ENCODE assay signal across 9 cellular contexts in genomic region chr6:20811112-20811746, GRCh38.
A peak's percentile ranks its signal among the peaks of the same experiment; 100 is the strongest.
DNase-seq lines count a peak whose midpoint lies in the region; ATAC-seq and TF ChIP-seq lines count a peak whose summit lies in the region.
"Had no signal": no experiment of that assay in that cellular context is flagged by ENCODE, and none has a peak within 500 bp of the region (broad histone marks: within the 10 kb centered on the region; RNA-seq: fewer than 3 reads in every experiment).

No MANE protein-coding gene starts in this region.

- peaks cover 22% of the 10 kb centered on the region for H3K36me3 Mint-ChIP-seq in mesothelial cell of epicardium
- H3K36me3 Mint-ChIP-seq in activated T-cell treated with anti-CD3 and anti-CD28 coated beads, Interleukin-2, amount 50 U/mL, for 24 hours (ENCODE audit: low read depth): peaks cover 55% of the 10 kb centered on the region

- TF ChIP-seq POLR2A in lower leg skin (IDR thresholded peaks at IDR 0.05): no peak

- WGBS in mammary epithelial cell (ENCODE audit: low coverage, missing lambda C conversion rate): 0% methylated on average over 6 of the region's 6 CpGs
- 21 to 29% methylated on average over 6 of the region's 6 CpGs for WGBS in lower leg skin, 2 donors

- DNase-seq in DMS 273 (lab: John Stamatoyannopoulos, UW; ENCODE audit: unreplicated experiment) (peak; percentile 74), M059J (ENCODE audit: low read depth) (peak; percentile 99), mammary epithelial cell (peak; percentile 91), mesothelial cell of epicardium (ENCODE audit: low spot score in 2 of 2, unreplicated experiment in 2 of 2) (no peak), lower leg skin (ENCODE audit: low spot score in 2 of 2) (no peak)
- no peak for DNase-seq in activated T-cell treated with anti-CD3 and anti-CD28 coated beads, Interleukin-2, amount 50 U/mL, for 24 hours
- DNase-seq: naive B cell had no signal

- no peaks in the 10 kb centered on the region for H3K27me3 Mint-ChIP-seq in mesothelial cell of epicardium (ENCODE audit: low read depth)
- no peaks in the 10 kb centered on the region for H3K27me3 Mint-ChIP-seq in activated T-cell treated with anti-CD3 and anti-CD28 coated beads, Interleukin-2, amount 50 U/mL, for 24 hours
- H3K27me3 Mint-ChIP-seq: naive B cell had no signal

- H2AFZ ChIP-seq in mammary epithelial cell (ENCODE audit: low read depth, low read length): peak overlapping the region; percentile 51

- dilution Hi-C loops in mammary epithelial cell (cut with HindIII; ENCODE audit: low sequenced_read_pairs): no loop called here

- peak overlapping the region; percentile 94 for H3K27ac Mint-ChIP-seq in mesothelial cell of epicardium
- no peak overlapping the region for H3K27ac Mint-ChIP-seq in activated T-cell treated with anti-CD3 and anti-CD28 coated beads, Interleukin-2, amount 50 U/mL, for 24 hours

- H3K79me2 ChIP-seq in mammary epithelial cell (ENCODE audit: insufficient read depth, low read length): no peaks in the 10 kb centered on the region

- peak overlapping the region; percentile 91 for H3K27ac ChIP-seq in mammary epithelial cell (ENCODE audit: insufficient read depth, low read depth, low read length)

- TF ChIP-seq CTCF in mammary epithelial cell (conservative IDR thresholded peaks at IDR 0.05 in 1 of 2, IDR thresholded peaks at IDR 0.05 in 1 of 2; ENCODE audit: extremely low read depth in 1 of 2, insufficient read depth in 1 of 2, low read depth in 1 of 2, low read length in 2 of 2): no peak
- TF ChIP-seq CTCF in mesothelial cell of epicardium (IDR thresholded peaks at IDR 0.05; ENCODE audit: unreplicated experiment): no peak
- no peak for TF ChIP-seq CTCF in lower leg skin (IDR thresholded peaks at IDR 0.05)

- ATAC-seq in HG03460 (IDR thresholded peaks at IDR 0.05; ENCODE audit: unreplicated experiment) (no peak), HG03354 (IDR thresholded peaks at IDR 0.05; ENCODE audit: poor library complexity, severe bottlenecking, unreplicated experiment) (no peak)

- no peaks in the 10 kb centered on the region for H3K27me3 ChIP-seq in mammary epithelial cell (ENCODE audit: insufficient read depth, low read length)

- H3K4me3 Mint-ChIP-seq in mesothelial cell of epicardium: no peak overlapping the region
- no peak overlapping the region for H3K4me3 Mint-ChIP-seq in activated T-cell treated with anti-CD3 and anti-CD28 coated beads, Interleukin-2, amount 50 U/mL, for 24 hours
- H3K4me3 Mint-ChIP-seq: naive B cell had no signal

- H3K4me3 ChIP-seq in mammary epithelial cell (replicated peaks in 1 of 3; ENCODE audit: insufficient read depth in 1 of 3, low read depth in 2 of 3, low read length in 3 of 3) (no peak overlapping the region), lower leg skin (ENCODE audit: low read depth, poor library complexity, severe bottlenecking) (no peak overlapping the region)

- intact Hi-C loops in mammary epithelial cell (cut with micrococcal nuclease): no loop called here
- intact Hi-C loops in lower leg skin (cut with DNase I; ENCODE audit: low total_unique reads): no loop called here

- no peaks in the 10 kb centered on the region for H3K36me3 ChIP-seq in mammary epithelial cell (ENCODE audit: insufficient read depth, low read length)

- peaks cover 25% of the 10 kb centered on the region for H3K9me3 Mint-ChIP-seq in mesothelial cell of epicardium
- peaks cover 10% of the 10 kb centered on the region for H3K9me3 Mint-ChIP-seq in activated T-cell treated with anti-CD3 and anti-CD28 coated beads, Interleukin-2, amount 50 U/mL, for 24 hours

- in situ Hi-C loops in mammary epithelial cell (cut with MboI; ENCODE audit: low sequenced_read_pairs in 2 of 2): no loop called here

- CTCF ChIA-PET in mammary epithelial cell (lab: Charles Lee; ENCODE audit: low non-redundant PET): interaction anchor here (0.6 kb wide), 1 partner anchor 680 kb away, joined by 5 read pairs; no protein-coding TSS in a partner anchor

- peak overlapping the region; percentile 60 for H3K9ac ChIP-seq in mammary epithelial cell (ENCODE audit: insufficient read depth, low read length)

- H3K4me1 ChIP-seq in mammary epithelial cell (ENCODE audit: insufficient read depth, low read length): peaks cover 16% of the 10 kb centered on the region

- H4K20me1 ChIP-seq in mammary epithelial cell (ENCODE audit: insufficient read depth, low read length): no peaks in the 10 kb centered on the region

- peaks cover 2% of the 10 kb centered on the region for H3K9me3 ChIP-seq in mammary epithelial cell (replicated peaks; ENCODE audit: insufficient read depth, low read length)

- H3K4me1 Mint-ChIP-seq in mesothelial cell of epicardium: peaks cover 48% of the 10 kb centered on the region
- peaks cover 10% of the 10 kb centered on the region for H3K4me1 Mint-ChIP-seq in activated T-cell treated with anti-CD3 and anti-CD28 coated beads, Interleukin-2, amount 50 U/mL, for 24 hours (ENCODE audit: low read depth)

- H3K4me2 ChIP-seq in mammary epithelial cell (ENCODE audit: insufficient read depth, low read depth, low read length): peak overlapping the region; percentile 70

- BruUV-seq in mammary epithelial cell (replicated peaks; lab: Mats Ljungman, UMichigan): no TSS peak

Comparison
In these comparisons a context has a peak if more than half of its experiments do, and no peak if none do; other contexts are left out.
1. DNase-seq: peak in DMS 273 (single experiment), M059J (single experiment) and mammary epithelial cell (single experiment); none in mesothelial cell of epicardium (0 of 2), lower leg skin (0 of 2) and activated T-cell treated with anti-CD3 and anti-CD28 coated beads, Interleukin-2, amount 50 U/mL, for 24 hours (single experiment).